2 cellular contexts compared by ENCODE assay signal in the genomic region with DNA sequence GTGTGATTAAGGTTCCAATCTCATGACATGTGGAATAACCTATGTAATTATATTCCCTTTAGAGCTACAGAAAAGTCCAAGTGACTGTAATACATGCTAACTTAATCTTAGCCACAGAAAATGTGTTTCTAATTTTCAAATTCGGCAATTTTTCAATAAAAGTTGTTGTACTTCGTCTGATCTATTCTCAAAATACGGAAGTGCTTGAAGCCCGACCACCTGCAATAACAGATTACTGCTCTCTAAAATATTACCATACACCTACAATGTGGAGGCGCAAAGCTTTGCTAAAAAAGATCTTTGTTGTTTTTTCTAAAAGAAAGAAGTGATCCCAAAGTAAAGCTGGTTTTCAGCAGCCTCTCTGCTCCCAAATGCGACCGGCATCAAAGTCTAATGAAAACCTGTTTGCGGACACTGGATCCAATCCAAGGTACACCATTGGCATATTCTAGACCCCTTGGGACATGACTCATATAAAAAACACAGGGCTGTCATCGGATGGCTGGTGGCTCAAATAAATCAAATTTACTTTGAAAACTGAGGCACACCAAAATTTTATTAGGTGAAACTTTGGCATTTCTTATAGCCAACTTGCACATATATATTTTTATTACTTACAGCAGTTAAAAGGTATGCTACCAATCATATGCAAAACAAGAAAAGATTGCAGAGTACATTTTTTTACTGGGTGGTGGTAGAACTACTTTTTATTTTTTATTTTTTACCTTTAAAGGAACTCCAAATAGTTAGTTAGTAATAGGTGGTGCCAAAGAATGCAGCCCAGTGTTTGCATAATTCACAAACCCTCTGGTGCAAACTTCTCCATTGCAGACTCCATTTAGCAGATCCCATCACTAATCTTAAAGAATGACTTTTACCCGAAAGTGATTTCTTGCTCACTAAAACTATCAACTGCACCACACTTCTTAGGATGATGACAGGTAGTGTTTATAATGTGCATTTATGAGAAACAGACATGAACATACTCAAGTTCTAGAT.
A peak's percentile ranks its signal among the peaks of the same experiment; 100 is the strongest.
TF ChIP-seq lines count a peak whose summit lies in the region.

No MANE protein-coding gene starts in this region.

TF ChIP-seq in A549, 52 proteins besides CTCF, POLR2A, EP300 and RAD21:
- TF ChIP-seq, protein P1, sequence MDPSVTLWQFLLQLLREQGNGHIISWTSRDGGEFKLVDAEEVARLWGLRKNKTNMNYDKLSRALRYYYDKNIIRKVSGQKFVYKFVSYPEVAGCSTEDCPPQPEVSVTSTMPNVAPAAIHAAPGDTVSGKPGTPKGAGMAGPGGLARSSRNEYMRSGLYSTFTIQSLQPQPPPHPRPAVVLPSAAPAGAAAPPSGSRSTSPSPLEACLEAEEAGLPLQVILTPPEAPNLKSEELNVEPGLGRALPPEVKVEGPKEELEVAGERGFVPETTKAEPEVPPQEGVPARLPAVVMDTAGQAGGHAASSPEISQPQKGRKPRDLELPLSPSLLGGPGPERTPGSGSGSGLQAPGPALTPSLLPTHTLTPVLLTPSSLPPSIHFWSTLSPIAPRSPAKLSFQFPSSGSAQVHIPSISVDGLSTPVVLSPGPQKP (IDR thresholded peaks at IDR 0.05; ENCODE audit: low read depth, low read length), result no peak
- TF ChIP-seq CBX2 (IDR thresholded peaks at IDR 0.05; ENCODE audit: borderline replicate concordance, low read depth) (no peak), CEBPB (IDR thresholded peaks at IDR 0.05) (peak in 1 of 2 experiments; percentile 27; a peak in 2 of 4 replicates), TFCP2L1 (CRISPR knock-in tag; IDR thresholded peaks at IDR 0.05) (no peak), RNF2 (IDR thresholded peaks at IDR 0.05; ENCODE audit: borderline replicate concordance, low read depth) (no peak), JUNB (IDR thresholded peaks at IDR 0.05) (peak; percentile 59), FOSL2 (IDR thresholded peaks at IDR 0.05) (peak; percentile 20; the same call in 1 of the 2 replicates), FOSL2 (CRISPR knock-in tag; IDR thresholded peaks at IDR 0.05) (peak; percentile 73), GATA3 (IDR thresholded peaks at IDR 0.05; ENCODE audit: borderline replicate concordance) (peak; percentile 93), HOXB5 (CRISPR knock-in tag; IDR thresholded peaks at IDR 0.05) (no peak), HOXA7 (CRISPR knock-in tag; IDR thresholded peaks at IDR 0.05) (no peak)
- TF ChIP-seq, protein P2, sequence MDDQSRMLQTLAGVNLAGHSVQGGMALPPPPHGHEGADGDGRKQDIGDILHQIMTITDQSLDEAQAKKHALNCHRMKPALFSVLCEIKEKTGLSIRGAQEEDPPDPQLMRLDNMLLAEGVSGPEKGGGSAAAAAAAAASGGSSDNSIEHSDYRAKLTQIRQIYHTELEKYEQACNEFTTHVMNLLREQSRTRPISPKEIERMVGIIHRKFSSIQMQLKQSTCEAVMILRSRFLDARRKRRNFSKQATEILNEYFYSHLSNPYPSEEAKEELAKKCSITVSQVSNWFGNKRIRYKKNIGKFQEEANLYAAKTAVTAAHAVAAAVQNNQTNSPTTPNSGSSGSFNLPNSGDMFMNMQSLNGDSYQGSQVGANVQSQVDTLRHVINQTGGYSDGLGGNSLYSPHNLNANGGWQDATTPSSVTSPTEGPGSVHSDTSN (IDR thresholded peaks at IDR 0.05), result peak; percentile 71; the same call in 1 of the 2 replicates
- TF ChIP-seq, protein P3, sequence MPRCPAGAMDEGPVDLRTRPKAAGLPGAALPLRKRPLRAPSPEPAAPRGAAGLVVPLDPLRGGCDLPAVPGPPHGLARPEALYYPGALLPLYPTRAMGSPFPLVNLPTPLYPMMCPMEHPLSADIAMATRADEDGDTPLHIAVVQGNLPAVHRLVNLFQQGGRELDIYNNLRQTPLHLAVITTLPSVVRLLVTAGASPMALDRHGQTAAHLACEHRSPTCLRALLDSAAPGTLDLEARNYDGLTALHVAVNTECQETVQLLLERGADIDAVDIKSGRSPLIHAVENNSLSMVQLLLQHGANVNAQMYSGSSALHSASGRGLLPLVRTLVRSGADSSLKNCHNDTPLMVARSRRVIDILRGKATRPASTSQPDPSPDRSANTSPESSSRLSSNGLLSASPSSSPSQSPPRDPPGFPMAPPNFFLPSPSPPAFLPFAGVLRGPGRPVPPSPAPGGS (IDR thresholded peaks at IDR 0.05), result no peak
- TF ChIP-seq, protein P4, sequence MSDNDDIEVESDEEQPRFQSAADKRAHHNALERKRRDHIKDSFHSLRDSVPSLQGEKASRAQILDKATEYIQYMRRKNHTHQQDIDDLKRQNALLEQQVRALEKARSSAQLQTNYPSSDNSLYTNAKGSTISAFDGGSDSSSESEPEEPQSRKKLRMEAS (IDR thresholded peaks at IDR 0.05), result peak; percentile 49; the same call in 1 of the 2 replicates

TF ChIP-seq in HEK293, 187 proteins besides CTCF, POLR2A, EP300 and RAD21 (continues in another document):
- TF ChIP-seq, protein P5, sequence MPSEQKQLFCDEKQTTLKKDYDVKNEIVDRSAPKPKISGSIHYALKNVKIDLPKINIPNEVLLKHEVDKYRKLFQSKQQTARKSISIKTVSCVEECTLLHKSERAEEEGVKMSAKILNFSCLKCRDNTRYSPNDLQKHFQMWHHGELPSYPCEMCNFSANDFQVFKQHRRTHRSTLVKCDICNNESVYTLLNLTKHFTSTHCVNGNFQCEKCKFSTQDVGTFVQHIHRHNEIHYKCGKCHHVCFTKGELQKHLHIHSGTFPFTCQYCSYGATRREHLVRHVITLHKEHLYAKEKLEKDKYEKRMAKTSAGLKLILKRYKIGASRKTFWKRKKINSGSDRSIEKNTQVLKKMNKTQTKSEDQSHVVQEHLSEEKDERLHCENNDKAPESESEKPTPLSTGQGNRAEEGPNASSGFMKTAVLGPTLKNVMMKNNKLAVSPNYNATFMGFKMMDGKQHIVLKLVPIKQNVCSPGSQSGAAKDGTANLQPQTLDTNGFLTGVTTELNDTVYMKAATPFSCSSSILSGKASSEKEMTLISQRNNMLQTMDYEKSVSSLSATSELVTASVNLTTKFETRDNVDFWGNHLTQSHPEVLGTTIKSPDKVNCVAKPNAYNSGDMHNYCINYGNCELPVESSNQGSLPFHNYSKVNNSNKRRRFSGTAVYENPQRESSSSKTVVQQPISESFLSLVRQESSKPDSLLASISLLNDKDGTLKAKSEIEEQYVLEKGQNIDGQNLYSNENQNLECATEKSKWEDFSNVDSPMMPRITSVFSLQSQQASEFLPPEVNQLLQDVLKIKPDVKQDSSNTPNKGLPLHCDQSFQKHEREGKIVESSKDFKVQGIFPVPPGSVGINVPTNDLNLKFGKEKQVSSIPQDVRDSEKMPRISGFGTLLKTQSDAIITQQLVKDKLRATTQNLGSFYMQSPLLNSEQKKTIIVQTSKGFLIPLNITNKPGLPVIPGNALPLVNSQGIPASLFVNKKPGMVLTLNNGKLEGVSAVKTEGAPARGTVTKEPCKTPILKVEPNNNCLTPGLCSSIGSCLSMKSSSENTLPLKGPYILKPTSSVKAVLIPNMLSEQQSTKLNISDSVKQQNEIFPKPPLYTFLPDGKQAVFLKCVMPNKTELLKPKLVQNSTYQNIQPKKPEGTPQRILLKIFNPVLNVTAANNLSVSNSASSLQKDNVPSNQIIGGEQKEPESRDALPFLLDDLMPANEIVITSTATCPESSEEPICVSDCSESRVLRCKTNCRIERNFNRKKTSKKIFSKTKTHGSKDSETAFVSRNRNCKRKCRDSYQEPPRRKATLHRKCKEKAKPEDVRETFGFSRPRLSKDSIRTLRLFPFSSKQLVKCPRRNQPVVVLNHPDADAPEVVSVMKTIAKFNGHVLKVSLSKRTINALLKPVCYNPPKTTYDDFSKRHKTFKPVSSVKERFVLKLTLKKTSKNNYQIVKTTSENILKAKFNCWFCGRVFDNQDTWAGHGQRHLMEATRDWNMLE (tag by site-specific recombination; conservative IDR thresholded peaks at IDR 0.05; ENCODE audit: low read depth), result peak; percentile 22; the same call in 1 of the 2 replicates
- no peak for TF ChIP-seq ZNF623 (tag by site-specific recombination; IDR thresholded peaks at IDR 0.05)
- TF ChIP-seq ZNF626 (tag by site-specific recombination; IDR thresholded peaks at IDR 0.05), result no peak
- peak; percentile 34; the same call in 1 of the 2 replicates for TF ChIP-seq ZNF654 (tag by site-specific recombination; IDR thresholded peaks at IDR 0.05; ENCODE audit: low read depth)
- no peak for TF ChIP-seq ZNF37A (tag by site-specific recombination; IDR thresholded peaks at IDR 0.05)
- TF ChIP-seq, protein P6, sequence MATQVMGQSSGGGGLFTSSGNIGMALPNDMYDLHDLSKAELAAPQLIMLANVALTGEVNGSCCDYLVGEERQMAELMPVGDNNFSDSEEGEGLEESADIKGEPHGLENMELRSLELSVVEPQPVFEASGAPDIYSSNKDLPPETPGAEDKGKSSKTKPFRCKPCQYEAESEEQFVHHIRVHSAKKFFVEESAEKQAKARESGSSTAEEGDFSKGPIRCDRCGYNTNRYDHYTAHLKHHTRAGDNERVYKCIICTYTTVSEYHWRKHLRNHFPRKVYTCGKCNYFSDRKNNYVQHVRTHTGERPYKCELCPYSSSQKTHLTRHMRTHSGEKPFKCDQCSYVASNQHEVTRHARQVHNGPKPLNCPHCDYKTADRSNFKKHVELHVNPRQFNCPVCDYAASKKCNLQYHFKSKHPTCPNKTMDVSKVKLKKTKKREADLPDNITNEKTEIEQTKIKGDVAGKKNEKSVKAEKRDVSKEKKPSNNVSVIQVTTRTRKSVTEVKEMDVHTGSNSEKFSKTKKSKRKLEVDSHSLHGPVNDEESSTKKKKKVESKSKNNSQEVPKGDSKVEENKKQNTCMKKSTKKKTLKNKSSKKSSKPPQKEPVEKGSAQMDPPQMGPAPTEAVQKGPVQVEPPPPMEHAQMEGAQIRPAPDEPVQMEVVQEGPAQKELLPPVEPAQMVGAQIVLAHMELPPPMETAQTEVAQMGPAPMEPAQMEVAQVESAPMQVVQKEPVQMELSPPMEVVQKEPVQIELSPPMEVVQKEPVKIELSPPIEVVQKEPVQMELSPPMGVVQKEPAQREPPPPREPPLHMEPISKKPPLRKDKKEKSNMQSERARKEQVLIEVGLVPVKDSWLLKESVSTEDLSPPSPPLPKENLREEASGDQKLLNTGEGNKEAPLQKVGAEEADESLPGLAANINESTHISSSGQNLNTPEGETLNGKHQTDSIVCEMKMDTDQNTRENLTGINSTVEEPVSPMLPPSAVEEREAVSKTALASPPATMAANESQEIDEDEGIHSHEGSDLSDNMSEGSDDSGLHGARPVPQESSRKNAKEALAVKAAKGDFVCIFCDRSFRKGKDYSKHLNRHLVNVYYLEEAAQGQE (tag by site-specific recombination; IDR thresholded peaks at IDR 0.05), result no peak
- no peak for TF ChIP-seq ZNF354C (tag by site-specific recombination; IDR thresholded peaks at IDR 0.05; ENCODE audit: borderline replicate concordance, low read depth)
- TF ChIP-seq GLI2 (tag by site-specific recombination; IDR thresholded peaks at IDR 0.05; ENCODE audit: borderline replicate concordance, low read depth), result peak; percentile 82
- TF ChIP-seq ZNF555 (tag by site-specific recombination; conservative IDR thresholded peaks at IDR 0.05), result no peak
- no peak for TF ChIP-seq GLI4 (tag by site-specific recombination; IDR thresholded peaks at IDR 0.05)
- TF ChIP-seq ZNF426 (tag by site-specific recombination; IDR thresholded peaks at IDR 0.05), result no peak
- TF ChIP-seq ZNF366 (tag by site-specific recombination; conservative IDR thresholded peaks at IDR 0.05), result peak; percentile 89
- TF ChIP-seq MEIS1 (CRISPR knock-in tag; IDR thresholded peaks at IDR 0.05; ENCODE audit: borderline replicate concordance), result no peak
- no peak for TF ChIP-seq ZFP3 (tag by site-specific recombination; IDR thresholded peaks at IDR 0.05; ENCODE audit: low read depth)
- TF ChIP-seq MYNN (tag by site-specific recombination; IDR thresholded peaks at IDR 0.05; ENCODE audit: borderline replicate concordance), result no peak
- TF ChIP-seq ZNF221 (tag by site-specific recombination; IDR thresholded peaks at IDR 0.05; ENCODE audit: borderline replicate concordance), result 0 out of 2 replicates have a peak, but pooled peaks have one; percentile 10
- TF ChIP-seq, protein P7, sequence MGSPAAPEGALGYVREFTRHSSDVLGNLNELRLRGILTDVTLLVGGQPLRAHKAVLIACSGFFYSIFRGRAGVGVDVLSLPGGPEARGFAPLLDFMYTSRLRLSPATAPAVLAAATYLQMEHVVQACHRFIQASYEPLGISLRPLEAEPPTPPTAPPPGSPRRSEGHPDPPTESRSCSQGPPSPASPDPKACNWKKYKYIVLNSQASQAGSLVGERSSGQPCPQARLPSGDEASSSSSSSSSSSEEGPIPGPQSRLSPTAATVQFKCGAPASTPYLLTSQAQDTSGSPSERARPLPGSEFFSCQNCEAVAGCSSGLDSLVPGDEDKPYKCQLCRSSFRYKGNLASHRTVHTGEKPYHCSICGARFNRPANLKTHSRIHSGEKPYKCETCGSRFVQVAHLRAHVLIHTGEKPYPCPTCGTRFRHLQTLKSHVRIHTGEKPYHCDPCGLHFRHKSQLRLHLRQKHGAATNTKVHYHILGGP (tag by site-specific recombination; IDR thresholded peaks at IDR 0.05), result no peak
- TF ChIP-seq ZNF501 (tag by site-specific recombination; IDR thresholded peaks at IDR 0.05), result no peak; the same call in 1 of the 2 replicates
- TF ChIP-seq, protein P8, sequence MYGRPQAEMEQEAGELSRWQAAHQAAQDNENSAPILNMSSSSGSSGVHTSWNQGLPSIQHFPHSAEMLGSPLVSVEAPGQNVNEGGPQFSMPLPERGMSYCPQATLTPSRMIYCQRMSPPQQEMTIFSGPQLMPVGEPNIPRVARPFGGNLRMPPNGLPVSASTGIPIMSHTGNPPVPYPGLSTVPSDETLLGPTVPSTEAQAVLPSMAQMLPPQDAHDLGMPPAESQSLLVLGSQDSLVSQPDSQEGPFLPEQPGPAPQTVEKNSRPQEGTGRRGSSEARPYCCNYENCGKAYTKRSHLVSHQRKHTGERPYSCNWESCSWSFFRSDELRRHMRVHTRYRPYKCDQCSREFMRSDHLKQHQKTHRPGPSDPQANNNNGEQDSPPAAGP (tag by site-specific recombination; IDR thresholded peaks at IDR 0.05), result no peak
- no peak for TF ChIP-seq ZNF324 (tag by site-specific recombination; IDR thresholded peaks at IDR 0.05)
- TF ChIP-seq ZBTB8A (tag by site-specific recombination; IDR thresholded peaks at IDR 0.05), result 0 out of 2 replicates have a peak, but pooled peaks have one; percentile 38
- no peak for TF ChIP-seq ZNF624 (tag by site-specific recombination; IDR thresholded peaks at IDR 0.05)
- TF ChIP-seq ZNF600 (tag by site-specific recombination; IDR thresholded peaks at IDR 0.05), result no peak
- no peak for TF ChIP-seq ZNF658 (tag by site-specific recombination; IDR thresholded peaks at IDR 0.05)
- TF ChIP-seq HOXD13 (CRISPR knock-in tag; IDR thresholded peaks at IDR 0.05; ENCODE audit: borderline replicate concordance), result peak; percentile 36; the same call in 1 of the 2 replicates
- TF ChIP-seq ZNF571 (tag by site-specific recombination; IDR thresholded peaks at IDR 0.05), result no peak
- TF ChIP-seq ZNF10 (tag by site-specific recombination; IDR thresholded peaks at IDR 0.05), result peak; percentile 67; the same call in 1 of the 2 replicates
- TF ChIP-seq ZNF768 (tag by site-specific recombination; IDR thresholded peaks at IDR 0.05), result peak; percentile 44; the same call in 1 of the 2 replicates
- peak; percentile 68; the same call in 1 of the 2 replicates for TF ChIP-seq ZSCAN30 (tag by site-specific recombination; IDR thresholded peaks at IDR 0.05)
- TF ChIP-seq ZNF560 (tag by site-specific recombination; IDR thresholded peaks at IDR 0.05; ENCODE audit: borderline replicate concordance), result no peak
- TF ChIP-seq SP2 (tag by site-specific recombination; IDR thresholded peaks at IDR 0.05), result no peak
- no peak for TF ChIP-seq ZNF776 (tag by site-specific recombination; IDR thresholded peaks at IDR 0.05; ENCODE audit: borderline replicate concordance)
